2 cellular contexts compared by ENCODE assay signal in the genomic region with DNA sequence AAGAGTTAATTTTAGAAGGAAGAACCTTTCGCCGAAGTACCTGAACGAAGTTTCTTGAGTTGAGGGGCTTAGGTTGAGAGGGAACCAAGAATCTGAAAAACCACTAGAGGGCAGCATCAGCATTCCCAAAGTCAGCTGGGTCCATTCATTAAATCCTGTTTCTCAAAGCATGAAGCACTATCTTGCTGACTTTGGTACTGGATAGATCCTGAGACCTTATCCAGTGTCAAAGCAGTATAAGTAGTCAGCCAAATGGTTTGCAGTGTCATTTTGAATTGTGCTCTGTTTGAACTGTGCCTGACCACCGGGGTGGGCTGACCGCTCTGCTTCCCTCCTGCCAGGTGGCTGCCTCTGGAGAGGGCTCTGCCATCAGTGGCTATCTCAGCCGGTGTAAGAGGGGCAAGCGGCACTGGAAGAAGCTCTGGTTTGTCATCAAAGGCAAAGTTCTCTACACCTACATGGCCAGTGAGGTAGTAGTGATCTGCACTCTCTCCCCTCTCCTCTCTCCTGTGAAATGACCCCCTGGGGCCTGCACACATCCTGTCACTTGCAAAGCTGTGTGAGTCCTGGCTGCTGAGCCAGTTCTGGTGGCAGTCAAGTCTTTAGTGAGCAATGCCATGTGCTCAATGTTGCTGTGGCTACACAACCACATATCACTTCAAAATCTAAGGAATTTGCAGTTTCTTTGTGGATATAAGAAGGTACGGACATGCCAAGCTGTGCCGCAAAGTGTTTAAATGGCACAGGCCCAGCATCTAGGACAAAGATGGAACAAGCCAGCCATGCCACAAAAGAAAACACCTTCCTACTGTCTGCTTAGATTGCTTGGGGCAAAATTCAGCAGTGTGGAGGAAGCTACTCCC.
TF ChIP-seq lines count a peak whose summit lies in the region.

No MANE protein-coding gene starts in this region.

TF ChIP-seq in Ishikawa, 13 proteins besides CTCF, POLR2A, EP300 and RAD21:
- TF ChIP-seq TAF1 (IDR thresholded peaks at IDR 0.05; ENCODE audit: low read depth) (no peak), TEAD4 (IDR thresholded peaks at IDR 0.05) (no peak), MAX (IDR thresholded peaks at IDR 0.05) (no peak), TCF12 (IDR thresholded peaks at IDR 0.05; ENCODE audit: low read depth) (no peak), FOXM1 (IDR thresholded peaks at IDR 0.05; ENCODE audit: borderline replicate concordance, low read depth) (no peak), CREB1 (IDR thresholded peaks at IDR 0.05; ENCODE audit: low read depth) (no peak), EGR1 (IDR thresholded peaks at IDR 0.05) (no peak), ZBTB7A (IDR thresholded peaks at IDR 0.05; ENCODE audit: low read depth) (no peak)

TF ChIP-seq in H1, 55 proteins besides CTCF, POLR2A, EP300 and RAD21:
- TF ChIP-seq SP1 (IDR thresholded peaks at IDR 0.05; ENCODE audit: low read depth, low read length) (no peak), TEAD4 (IDR thresholded peaks at IDR 0.05; ENCODE audit: low read depth, low read length) (0 out of 2 replicates have a peak, but pooled peaks have one; percentile 51), HDAC2 (IDR thresholded peaks at IDR 0.05; ENCODE audit: borderline replicate concordance in 1 of 2, low read depth in 2 of 2, low read length in 2 of 2) (no peak)
